Comparison of ENCODE assay signal across 13 cellular contexts in genomic region chr1:197869502-197869890, GRCh38. TPM values are rescaled to one million over a fixed set of nuclear protein-coding genes. Genes with fewer than 3 reads are reported as not detected.
"Had no signal": no experiment of that assay in that cellular context is flagged by ENCODE, and none has a peak within 500 bp of the region (broad histone marks: within the 10 kb centered on the region; RNA-seq: fewer than 3 reads in every experiment).

No MANE protein-coding gene starts in this region.

- H3K36me3 ChIP-seq: MG63, SJCRH30 had no signal

- DNase-seq: NCI-H1048, NCI-H187 treated with DMSO at 0.1 percent for 48 hours, NCI-H2029, NCI-H774, SIG-M5, SW 1271 had no signal

- FAIRE-seq: RCC 7860 had no signal

- H3K4me1 ChIP-seq: SJCRH30 had no signal

- H3K4me3 ChIP-seq: MG63, PC-9, SJCRH30, SK-N-MC had no signal

- H3K27ac ChIP-seq: PC-9, RWPE1, SJCRH30, SK-N-MC had no signal

- H3K27me3 ChIP-seq: MG63, SJCRH30 had no signal

- H3K9me3 ChIP-seq: MG63, SJCRH30 had no signal

- H2AFZ ChIP-seq: PC-9 had no signal

RNA-seq across cellular contexts. Expression of gene LHX9, which starts 47.7 kb away (rescaled TPM):
- total RNA-seq: OCI-LY7 had no signal
